10 cellular contexts compared by ENCODE assay signal in the genomic region with DNA sequence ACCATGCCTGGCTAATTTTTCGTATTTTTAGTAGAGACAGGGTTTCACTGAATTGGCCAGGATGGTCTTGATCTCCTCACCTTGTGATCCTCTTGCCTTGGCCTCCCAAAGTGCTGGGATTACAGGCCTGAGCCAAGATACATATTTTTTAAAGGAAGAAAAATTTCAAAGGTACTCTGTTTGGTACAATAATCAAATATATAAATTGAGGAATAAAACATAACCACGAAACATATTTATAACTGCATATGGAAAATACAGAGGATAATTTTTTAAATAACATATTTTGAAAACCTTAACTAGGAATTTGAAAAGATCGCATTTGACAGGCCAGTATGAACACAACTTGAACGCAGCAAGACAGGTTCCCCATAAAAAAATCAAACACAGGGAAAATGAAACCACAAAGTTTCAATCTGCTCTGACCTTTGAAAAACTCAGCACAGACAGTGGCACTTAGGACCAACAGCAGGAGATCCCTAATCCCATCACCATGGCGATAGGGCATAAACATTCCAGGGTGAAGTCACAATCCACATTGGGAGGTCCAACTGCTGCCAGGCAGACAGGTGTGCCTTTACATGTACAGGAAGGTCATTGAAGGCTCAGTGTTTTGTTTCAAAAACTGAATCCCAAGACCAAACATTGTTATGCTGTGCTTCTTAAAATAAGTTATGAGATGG. TPM values are rescaled to one million over a fixed set of nuclear protein-coding genes. Genes with fewer than 3 reads are reported as not detected.
DNase-seq lines count a peak whose midpoint lies in the region; ATAC-seq, FAIRE-seq and TF ChIP-seq lines count a peak whose summit lies in the region.
"Not testable (repeated sequence)": the region's sequence is repeated elsewhere in the genome, so short reads cannot be mapped to it uniquely, and the experiment has no call there.
"Had no signal": no experiment of that assay in that cellular context is flagged by ENCODE, and none has a peak within 500 bp of the region (broad histone marks: within the 10 kb centered on the region; RNA-seq: fewer than 3 reads in every experiment).

No MANE protein-coding gene starts in this region.

- intact Hi-C loops in activated CD4-positive, alpha-beta T cell treated with anti-CD3 and anti-CD28 coated beads for 36 hours (cut with DNase I, micrococcal nuclease); left ventricle myocardium superior (cut with micrococcal nuclease): not testable (repeated sequence)

- TF ChIP-seq POLR2A in A549 (IDR thresholded peaks at IDR 0.05; ENCODE audit: low read length): not testable (repeated sequence)

- not testable (repeated sequence) for H3K27me3 Mint-ChIP-seq in activated CD4-positive, alpha-beta T cell treated with anti-CD3 and anti-CD28 coated beads for 36 hours

- not testable (repeated sequence) for TF ChIP-seq CTCF in A549 (IDR thresholded peaks at IDR 0.05)

- not testable (repeated sequence) for DNase-seq in A549 (ENCODE audit: low read depth in 1 of 2, low spot score in 1 of 2); activated CD4-positive, alpha-beta T cell treated with anti-CD3 and anti-CD28 coated beads for 36 hours; left ventricle myocardium superior; stimulated activated effector memory CD8-positive, alpha-beta T cell treated with anti-CD3 and anti-CD28 coated beads, Interleukin-12 subunit alpha, Interleukin-12 subunit beta, amount 100 ng/mL, for 72 hours (ENCODE audit: low spot score in 2 of 2)

- not testable (repeated sequence) for H3K36me3 Mint-ChIP-seq in activated CD4-positive, alpha-beta T cell treated with anti-CD3 and anti-CD28 coated beads for 36 hours (ENCODE audit: low read depth); stimulated activated effector memory CD8-positive, alpha-beta T cell treated with anti-CD3 and anti-CD28 coated beads, Interleukin-12 subunit alpha, Interleukin-12 subunit beta, amount 100 ng/mL, for 72 hours

- 50% methylated on average over 1 of the region's 5 CpGs for WGBS in A549 (ENCODE audit: missing lambda C conversion rate)

- not testable (repeated sequence) for H3K4me3 ChIP-seq in A549

- not testable (repeated sequence) for TF ChIP-seq RAD21 in A549 (conservative IDR thresholded peaks at IDR 0.05 in 1 of 2, IDR thresholded peaks at IDR 0.05 in 1 of 2)

- H3K9me3 Mint-ChIP-seq in activated CD4-positive, alpha-beta T cell treated with anti-CD3 and anti-CD28 coated beads for 36 hours (ENCODE audit: low read depth); stimulated activated effector memory CD8-positive, alpha-beta T cell treated with anti-CD3 and anti-CD28 coated beads, Interleukin-12 subunit alpha, Interleukin-12 subunit beta, amount 100 ng/mL, for 72 hours: not testable (repeated sequence)

- not testable (repeated sequence) for H3K27ac Mint-ChIP-seq in activated CD4-positive, alpha-beta T cell treated with anti-CD3 and anti-CD28 coated beads for 36 hours; stimulated activated effector memory CD8-positive, alpha-beta T cell treated with anti-CD3 and anti-CD28 coated beads, Interleukin-12 subunit alpha, Interleukin-12 subunit beta, amount 100 ng/mL, for 72 hours

- not testable (repeated sequence) for H3K4me2 ChIP-seq in A549

- ATAC-seq in A549: not testable (repeated sequence)
- ATAC-seq in GM19035 (IDR thresholded peaks at IDR 0.05; ENCODE audit: unreplicated experiment) (peak; percentile 71), GM21447 (IDR thresholded peaks at IDR 0.05; ENCODE audit: unreplicated experiment) (peak; percentile 63), HG02678 (IDR thresholded peaks at IDR 0.05; ENCODE audit: unreplicated experiment) (peak; percentile 77), left ventricle myocardium superior (peak; percentile 29)
- peak; percentile 33 for ATAC-seq in activated CD4-positive, alpha-beta T cell treated with anti-CD3 and anti-CD28 coated beads for 36 hours
- peak; percentile 37 for ATAC-seq in stimulated activated effector memory CD8-positive, alpha-beta T cell treated with anti-CD3 and anti-CD28 coated beads, Interleukin-12 subunit alpha, Interleukin-12 subunit beta, amount 100 ng/mL, for 72 hours

- H3K4me3 Mint-ChIP-seq in activated CD4-positive, alpha-beta T cell treated with anti-CD3 and anti-CD28 coated beads for 36 hours; stimulated activated effector memory CD8-positive, alpha-beta T cell treated with anti-CD3 and anti-CD28 coated beads, Interleukin-12 subunit alpha, Interleukin-12 subunit beta, amount 100 ng/mL, for 72 hours: not testable (repeated sequence)

- CTCF ChIA-PET in A549 (lab: Yijun Ruan, JAX); activated CD4-positive, alpha-beta T cell treated with anti-CD3 and anti-CD28 coated beads for 36 hours (lab: Charles Lee): not testable (repeated sequence)

- FAIRE-seq in A549 (lab: Jason Lieb, UNC) (peak; percentile 100), colon (lab: Jason Lieb, UNC) (peak; percentile 100)

- not testable (repeated sequence) for H3K4me1 Mint-ChIP-seq in activated CD4-positive, alpha-beta T cell treated with anti-CD3 and anti-CD28 coated beads for 36 hours; stimulated activated effector memory CD8-positive, alpha-beta T cell treated with anti-CD3 and anti-CD28 coated beads, Interleukin-12 subunit alpha, Interleukin-12 subunit beta, amount 100 ng/mL, for 72 hours

- TF ChIP-seq EP300 in A549 (IDR thresholded peaks at IDR 0.05): not testable (repeated sequence)

- not testable (repeated sequence) for H3K9me3 ChIP-seq in A549

- not testable (repeated sequence) for H3K27ac ChIP-seq in A549

- H3K4me1 ChIP-seq in A549: not testable (repeated sequence)

- POLR2A ChIA-PET in A549 (lab: Yijun Ruan, JAX); activated CD4-positive, alpha-beta T cell treated with anti-CD3 and anti-CD28 coated beads for 36 hours (lab: Charles Lee): not testable (repeated sequence)

RNA-seq across cellular contexts. Expression of a gene that starts 15.5 kb away (rescaled TPM):
- 0.67 and 1.2 TPM in 2 replicates for polyA plus RNA-seq in A549 (2011; rRNA removed)
- 1.3 and 1.8 TPM in 2 replicates for polyA plus RNA-seq in A549 (2012; cell fraction: cytosol; rRNA removed)
- polyA plus RNA-seq in A549 (2012; cell fraction: nucleus; rRNA removed): 2.9 and 3.7 TPM in 2 replicates
- 2.5 to 2.6 TPM (median 2.5 TPM) in 3 replicates for polyA plus RNA-seq in A549 (2017; fragmentation: RNase III; extraction: RNeasy Plus Mini Kit Qiagen cat#74134 plus additional on column Dnase treatment)
- 0.99 and 3.1 TPM in 2 replicates for polyA minus RNA-seq in A549 (2011; rRNA and poly(A)+ RNA removed)
- total RNA-seq in activated CD4-positive, alpha-beta T cell treated with anti-CD3 and anti-CD28 coated beads for 36 hours: under 1 TPM; 0.28 to 0.59 TPM
- total RNA-seq in left ventricle myocardium superior: 11.2 TPM

RNA-seq across cellular contexts. Expression of a gene that starts 45.4 kb away (rescaled TPM):
- polyA plus RNA-seq in A549 (2011; rRNA removed) (0.46 and 0.58 TPM in 2 replicates), A549 (2017; fragmentation: RNase III; extraction: RNeasy Plus Mini Kit Qiagen cat#74134 plus additional on column Dnase treatment) (1.5 to 2.4 TPM (median 2.3 TPM) in 3 replicates)
- polyA plus RNA-seq in A549 (2012; cell fraction: cytosol; rRNA removed): 0.32 and 0.46 TPM in 2 replicates
- polyA plus RNA-seq in A549 (2012; cell fraction: nucleus; rRNA removed): 6.8 and 7.1 TPM in 2 replicates
- polyA minus RNA-seq in A549 (2011; rRNA and poly(A)+ RNA removed): 0.78 and 1.4 TPM in 2 replicates
- total RNA-seq in activated CD4-positive, alpha-beta T cell treated with anti-CD3 and anti-CD28 coated beads for 36 hours: not detected
- 9.1 TPM for total RNA-seq in left ventricle myocardium superior
- total RNA-seq: CD4-positive, alpha-beta T cell; M059J had no signal
